ENCODE assay signal across 12 cellular contexts in the genomic region with DNA sequence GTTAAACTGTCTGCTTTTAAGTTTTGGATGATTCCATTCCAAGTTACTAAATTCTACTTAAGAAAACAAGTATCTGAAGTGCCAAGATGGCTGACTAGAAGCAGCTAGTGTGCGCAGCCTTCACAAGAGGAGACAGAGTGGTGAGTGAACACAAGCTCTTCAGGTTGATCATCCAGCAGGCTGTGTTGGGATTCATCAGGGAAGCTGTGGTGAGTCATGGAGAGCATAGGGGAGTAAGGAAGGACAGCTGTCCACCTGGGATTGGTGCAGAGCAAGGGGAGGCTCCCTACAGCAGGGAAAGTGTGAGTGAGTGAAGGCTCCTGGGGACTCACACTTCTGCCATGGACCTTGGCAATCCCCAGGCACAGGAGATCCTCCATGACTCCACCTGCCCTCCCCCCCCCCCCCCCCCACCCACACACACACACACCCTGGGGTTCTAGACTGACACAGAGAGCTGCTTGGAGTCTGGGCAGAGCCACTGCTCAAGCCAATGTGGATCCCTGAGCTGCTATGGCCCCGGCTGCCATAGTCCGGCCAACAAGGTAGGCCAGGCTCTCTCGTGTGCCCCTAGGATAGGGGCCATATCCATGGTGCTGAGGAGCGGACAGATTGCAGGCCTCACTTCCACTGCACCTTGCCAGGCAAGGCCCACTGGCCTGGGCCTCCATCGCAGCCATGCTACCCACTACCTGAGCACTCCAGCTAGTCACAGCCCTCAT. TPM values are rescaled to one million over a fixed set of nuclear protein-coding genes. Genes with fewer than 3 reads are reported as not detected.
DNase-seq lines count a peak whose midpoint lies in the region; ATAC-seq, FAIRE-seq and TF ChIP-seq lines count a peak whose summit lies in the region.
"Had no signal": no experiment of that assay in that cellular context is flagged by ENCODE, and none has a peak within 500 bp of the region (broad histone marks: within the 10 kb centered on the region; RNA-seq: fewer than 3 reads in every experiment).

No MANE protein-coding gene starts in this region.

- H3K4me3 Mint-ChIP-seq in CD8-positive, alpha-beta T cell = no peak overlapping the region
- H3K4me3 Mint-ChIP-seq: immature natural killer cell had no signal

- H2BK120ac ChIP-seq in H1 (replicated peaks; ENCODE audit: low read depth, low read length) = no peak overlapping the region

- no peaks in the 10 kb centered on the region for H3K27me3 Mint-ChIP-seq in CD8-positive, alpha-beta T cell (ENCODE audit: low read depth)

- FAIRE-seq in H1 (lab: Jason Lieb, UNC) = no peak

- no peak overlapping the region for H3K23ac ChIP-seq in H1 (ENCODE audit: insufficient read length)

- no peak overlapping the region for H4K5ac ChIP-seq in H1 (ENCODE audit: insufficient read length, low read depth, low read length)

- no peak overlapping the region for H2BK20ac ChIP-seq in H1 (ENCODE audit: low read length)

- no peak overlapping the region for H3K27ac ChIP-seq in CD8-positive, alpha-beta T cell (ENCODE audit: low read depth, low read length)
- H3K27ac ChIP-seq in H1 (ENCODE audit: low read depth, low read length) = no peak overlapping the region
- H3K27ac ChIP-seq: right atrium auricular region had no signal

- no peak for TF ChIP-seq CTCF in CD8-positive, alpha-beta T cell (IDR thresholded peaks at IDR 0.05)
- no peak for TF ChIP-seq CTCF in H1 (IDR thresholded peaks at IDR 0.05; ENCODE audit: control extremely low read depth in 1 of 3, insufficient read depth in 1 of 3, low read depth in 1 of 3, low read length in 3 of 3)
- TF ChIP-seq CTCF in GM10248 (IDR thresholded peaks at IDR 0.05; ENCODE audit: control extremely low read depth, extremely low read depth, low read depth, missing control alignments) = no peak

- no peak overlapping the region for H3K14ac ChIP-seq in H1 (ENCODE audit: insufficient read length)

- H2AFZ ChIP-seq in H1 (ENCODE audit: low read length) = no peak overlapping the region

- no peak overlapping the region for H2BK15ac ChIP-seq in H1 (ENCODE audit: low read length)

- TF ChIP-seq EP300 in H1 (IDR thresholded peaks at IDR 0.05; ENCODE audit: borderline replicate concordance in 1 of 2, low read depth in 2 of 2, low read length in 2 of 2) = no peak

- no peak overlapping the region for H2BK5ac ChIP-seq in H1 (ENCODE audit: low read depth, low read length)

- 94% methylated on average over 6 of the region's 6 CpGs; no CpG with 5 or more reads in 1 of the 2 experiments for WGBS in H1 (ENCODE audit: extremely low coverage in 1 of 2, insufficient coverage in 1 of 2, insufficient read length in 1 of 2, insufficient replicate concordance in 2 of 2, low coverage in 1 of 2, low lambda C conversion rate in 2 of 2, missing lambda C conversion rate in 1 of 2), 2 experiments

- no peak for DNase-seq in CD8-positive, alpha-beta T cell
- peak; percentile 73 for DNase-seq in M059J (ENCODE audit: low read depth)
- DNase-seq in H1 (ENCODE audit: low read depth in 1 of 2, low spot score in 2 of 2) = no peak
- peak; percentile 44 for DNase-seq in myocyte (ENCODE audit: low read depth)
- no peak for DNase-seq in GM10248 (ENCODE audit: extremely low spot score)
- DNase-seq in DMS79 treated with DMSO at 0.1 percent for 48 hours (lab: John Stamatoyannopoulos, UW) = no peak
- DNase-seq in AML-193 (lab: John Stamatoyannopoulos, UW) = no peak
- DNase-seq: immature natural killer cell; stimulated activated CD4-positive, alpha-beta T cell treated with anti-CD3 and anti-CD28 coated beads, Interleukin-4, amount 100 ng/mL, for 4 hours; stimulated activated naive CD4-positive, alpha-beta T cell had no signal

- no peak overlapping the region for H3K4me3 ChIP-seq in CD8-positive, alpha-beta T cell (ENCODE audit: low read depth, low read length)
- no peak overlapping the region for H3K4me3 ChIP-seq in H1 (ENCODE audit: extremely low read depth in 1 of 4, insufficient read depth in 2 of 4, low read depth in 3 of 4, low read length in 4 of 4)
- H3K4me3 ChIP-seq: right atrium auricular region had no signal

- H4K8ac ChIP-seq in H1 (ENCODE audit: extremely low read depth, insufficient read depth, low read length) = peak overlapping the region; percentile 68

- TF ChIP-seq RAD21 in H1 (IDR thresholded peaks at IDR 0.05 in 1 of 2, conservative IDR thresholded peaks at IDR 0.05 in 1 of 2; ENCODE audit: low read depth in 2 of 2, low read length in 2 of 2) = no peak

- no peak overlapping the region for H3K9ac ChIP-seq in H1 (replicated peaks in 1 of 4; ENCODE audit: extremely low read depth in 1 of 4, low read depth in 3 of 4, low read length in 3 of 4)

- POLR2A ChIA-PET in CD8-positive, alpha-beta T cell (lab: Charles Lee) = no interaction called here
- POLR2A ChIA-PET in H1 (lab: Charles Lee; ENCODE audit: partially characterized antibody) = interaction anchor here (0.6 to 1.1 kb wide), 2 partner anchors 23 to 266 kb away, joined by 3 to 4 read pairs; no protein-coding TSS in a partner anchor
- POLR2A ChIA-PET in GM10248 (lab: Yijun Ruan, JAX) = no interaction called here

- H3K27ac Mint-ChIP-seq in CD8-positive, alpha-beta T cell = peak overlapping the region; percentile 64

- H4K20me1 ChIP-seq in H1 (replicated peaks in 1 of 2; ENCODE audit: control insufficient read depth in 1 of 2, insufficient read depth in 2 of 2, low read length in 2 of 2) = peaks cover 0 to 1% of the 10 kb centered on the region in 2 experiments

- H4K91ac ChIP-seq in H1 (replicated peaks; ENCODE audit: insufficient read length, low read length) = no peak overlapping the region

- H3K4me2 ChIP-seq in H1 (ENCODE audit: insufficient read depth in 1 of 2, low read depth in 2 of 2, low read length in 2 of 2) = no peak overlapping the region

- H3K9me3 ChIP-seq in CD8-positive, alpha-beta T cell (ENCODE audit: low read length) = peaks cover 14% of the 10 kb centered on the region
- H3K9me3 ChIP-seq in H1 (ENCODE audit: insufficient read depth in 2 of 2, low read depth in 1 of 2, low read length in 1 of 2) = no peaks in the 10 kb centered on the region

- intact Hi-C loops in CD8-positive, alpha-beta T cell (cut with DNase I, micrococcal nuclease) = no loop called here

- H2AK5ac ChIP-seq in H1 (ENCODE audit: low read depth, low read length) = no peak overlapping the region

- H3K4ac ChIP-seq in H1 (replicated peaks; ENCODE audit: insufficient read length, low read depth, low read length) = no peak overlapping the region

- H3K79me2 ChIP-seq in H1 (ENCODE audit: control insufficient read depth in 1 of 2, insufficient read depth in 2 of 2, low read length in 2 of 2) = no peaks in the 10 kb centered on the region

- H3K4me1 ChIP-seq in CD8-positive, alpha-beta T cell (ENCODE audit: insufficient read depth, low read length) = no peaks in the 10 kb centered on the region
- no peaks in the 10 kb centered on the region for H3K4me1 ChIP-seq in H1 (replicated peaks in 1 of 4; ENCODE audit: control insufficient read depth in 3 of 4, insufficient read depth in 4 of 4, low read length in 3 of 4)
- H3K4me1 ChIP-seq: right atrium auricular region had no signal

- no peak overlapping the region for H2BK12ac ChIP-seq in H1 (ENCODE audit: low read depth, low read length)

- no peaks in the 10 kb centered on the region for H3K79me1 ChIP-seq in H1 (ENCODE audit: low read depth, low read length)

- H3K4me1 Mint-ChIP-seq in CD8-positive, alpha-beta T cell (ENCODE audit: low read depth) = no peaks in the 10 kb centered on the region
- H3K4me1 Mint-ChIP-seq: immature natural killer cell had no signal

- peaks cover 6% of the 10 kb centered on the region for H3K36me3 ChIP-seq in CD8-positive, alpha-beta T cell (ENCODE audit: insufficient read depth, low read length)
- H3K36me3 ChIP-seq in H1 (ENCODE audit: control insufficient read depth in 2 of 4, insufficient read depth in 4 of 4, low read length in 3 of 4) = peaks cover 0 to 3% (median 3%) of the 10 kb centered on the region in 4 experiments; a peak in 4 of 8 replicates
- H3K36me3 ChIP-seq: right atrium auricular region had no signal

- CTCF ChIA-PET in CD8-positive, alpha-beta T cell (lab: Charles Lee) = no interaction called here
- CTCF ChIA-PET in H1 (lab: Charles Lee; ENCODE audit: partially characterized antibody) = interaction anchor here (0.7 to 4.7 kb wide), 12 partner anchors 8 to 324 kb away, joined by 3 to 37 read pairs (median 4); no protein-coding TSS in a partner anchor
- CTCF ChIA-PET in GM10248 (lab: Yijun Ruan, JAX) = interaction anchor here (0.9 to 2.2 kb wide), 6 partner anchors 8 to 36 kb away, joined by 3 to 11 read pairs (median 6); partner anchors contain the start of gene SLC25A15

- H3K56ac ChIP-seq in H1 (replicated peaks; ENCODE audit: insufficient read length, low read depth, low read length) = no peak overlapping the region

- no peaks in the 10 kb centered on the region for H3K27me3 ChIP-seq in CD8-positive, alpha-beta T cell (ENCODE audit: insufficient read depth, low read length)
- H3K27me3 ChIP-seq in H1 (replicated peaks in 1 of 4; ENCODE audit: control insufficient read depth in 3 of 4, extremely low read depth in 1 of 4, insufficient read depth in 3 of 4, low read length in 3 of 4) = no peaks in the 10 kb centered on the region
- H3K27me3 ChIP-seq: right atrium auricular region had no signal

- H3K36me3 Mint-ChIP-seq in CD8-positive, alpha-beta T cell = peaks cover 79% of the 10 kb centered on the region

- H3K23me2 ChIP-seq in H1 (ENCODE audit: low read depth, low read length) = no peaks in the 10 kb centered on the region

- H3K9me3 Mint-ChIP-seq in CD8-positive, alpha-beta T cell = peaks cover 19% of the 10 kb centered on the region

- H3K18ac ChIP-seq in H1 (ENCODE audit: extremely low read depth, low read length) = no peak overlapping the region

- no peak for ATAC-seq in CD8-positive, alpha-beta T cell
- ATAC-seq in HG02798 (IDR thresholded peaks at IDR 0.05; ENCODE audit: poor library complexity, unreplicated experiment) = no peak

- no peak for TF ChIP-seq POLR2A in H1 (IDR thresholded peaks at IDR 0.05; ENCODE audit: control extremely low read depth in 1 of 2, low read depth in 2 of 2, low read length in 2 of 2)

RNA-seq across cellular contexts. Expression of gene SLC25A15, which starts 23.5 kb away (rescaled TPM):
- 1 to 10 TPM; 5.0 to 7.5 TPM for total RNA-seq in CD8-positive, alpha-beta T cell
- 6.1 and 12.2 TPM in 2 replicates for total RNA-seq in M059J (2014; rRNA removed; shearing (Covaris generic))
- 22.1 and 23.4 TPM in 2 replicates for total RNA-seq in H1 (2021; fragmentation: NEBNext Ultra II Directional; extraction: Animal tissue kit (Norgen Biotek cat#: 25700))
- polyA plus RNA-seq in H1 (2011; rRNA removed) = 12.4 and 13.2 TPM in 2 replicates
- 16.4 TPM for polyA plus RNA-seq in H1 (2011; cell fraction: cytosol; rRNA removed)
- polyA plus RNA-seq in H1 (2011; cell fraction: nucleus; rRNA removed) = 22.2 TPM
- polyA plus RNA-seq in H1 (2012, experiment 1 of 2) = 17.2 to 19.0 TPM (median 18.2 TPM) in 4 replicates
- polyA plus RNA-seq in H1 (2012, experiment 2 of 2) = 15.0 TPM
- polyA plus RNA-seq in H1 (2013, experiment 1 of 2) = 11.7 TPM
- 11.5 TPM for polyA plus RNA-seq in H1 (2013, experiment 2 of 2)
- 47.7 and 53.6 TPM in 2 replicates for polyA minus RNA-seq in H1 (2011; rRNA and poly(A)+ RNA removed)
- 23.3 TPM for polyA minus RNA-seq in H1 (2011; cell fraction: cytosol; rRNA and poly(A)+ RNA removed)
- polyA minus RNA-seq in H1 (2011; cell fraction: nucleus; rRNA and poly(A)+ RNA removed) = 12.9 TPM
- 20.7 and 22.5 TPM in 2 replicates for total RNA-seq in myocyte
- 6.6 TPM for polyA plus RNA-seq in myocyte (2012)

RNA-seq across cellular contexts. Expression of gene MRPS31, which starts 41.9 kb away (rescaled TPM):
- 1 to 10 TPM; 7.3 to 7.5 TPM for total RNA-seq in CD8-positive, alpha-beta T cell
- 17.5 and 19.8 TPM in 2 replicates for total RNA-seq in M059J (2014; rRNA removed; shearing (Covaris generic))
- total RNA-seq in H1 (2021; fragmentation: NEBNext Ultra II Directional; extraction: Animal tissue kit (Norgen Biotek cat#: 25700)) = 33.3 and 33.6 TPM in 2 replicates
- 6.8 and 13.6 TPM in 2 replicates for polyA plus RNA-seq in H1 (2011; rRNA removed)
- polyA plus RNA-seq in H1 (2011; cell fraction: cytosol; rRNA removed) = 25.1 TPM
- polyA plus RNA-seq in H1 (2011; cell fraction: nucleus; rRNA removed) = 8.2 TPM
- polyA plus RNA-seq in H1 (2012, experiment 1 of 2) = 19.9 to 32.6 TPM (median 21.6 TPM) in 4 replicates
- polyA plus RNA-seq in H1 (2012, experiment 2 of 2) = 4.7 TPM
- 49.1 TPM for polyA plus RNA-seq in H1 (2013, experiment 1 of 2)
- polyA plus RNA-seq in H1 (2013, experiment 2 of 2) = 47.3 TPM
- 12.1 and 12.5 TPM in 2 replicates for polyA minus RNA-seq in H1 (2011; rRNA and poly(A)+ RNA removed)
- polyA minus RNA-seq in H1 (2011; cell fraction: cytosol; rRNA and poly(A)+ RNA removed) = 12.0 TPM
- polyA minus RNA-seq in H1 (2011; cell fraction: nucleus; rRNA and poly(A)+ RNA removed) = 14.3 TPM
- total RNA-seq in myocyte = 22.1 and 23.4 TPM in 2 replicates
- 9.4 TPM for polyA plus RNA-seq in myocyte (2012)

Comparison
In these comparisons a context has a peak if more than half of its experiments do, and no peak if none do; other contexts are left out.
1. DNase-seq: peak in M059J (single experiment) and myocyte (single experiment); none in CD8-positive, alpha-beta T cell (0 of 7), H1 (0 of 2), GM10248 (single experiment), DMS79 treated with DMSO at 0.1 percent for 48 hours (single experiment) and AML-193 (0 of 2).